8 cellular contexts compared by ENCODE assay signal in the genomic region with DNA sequence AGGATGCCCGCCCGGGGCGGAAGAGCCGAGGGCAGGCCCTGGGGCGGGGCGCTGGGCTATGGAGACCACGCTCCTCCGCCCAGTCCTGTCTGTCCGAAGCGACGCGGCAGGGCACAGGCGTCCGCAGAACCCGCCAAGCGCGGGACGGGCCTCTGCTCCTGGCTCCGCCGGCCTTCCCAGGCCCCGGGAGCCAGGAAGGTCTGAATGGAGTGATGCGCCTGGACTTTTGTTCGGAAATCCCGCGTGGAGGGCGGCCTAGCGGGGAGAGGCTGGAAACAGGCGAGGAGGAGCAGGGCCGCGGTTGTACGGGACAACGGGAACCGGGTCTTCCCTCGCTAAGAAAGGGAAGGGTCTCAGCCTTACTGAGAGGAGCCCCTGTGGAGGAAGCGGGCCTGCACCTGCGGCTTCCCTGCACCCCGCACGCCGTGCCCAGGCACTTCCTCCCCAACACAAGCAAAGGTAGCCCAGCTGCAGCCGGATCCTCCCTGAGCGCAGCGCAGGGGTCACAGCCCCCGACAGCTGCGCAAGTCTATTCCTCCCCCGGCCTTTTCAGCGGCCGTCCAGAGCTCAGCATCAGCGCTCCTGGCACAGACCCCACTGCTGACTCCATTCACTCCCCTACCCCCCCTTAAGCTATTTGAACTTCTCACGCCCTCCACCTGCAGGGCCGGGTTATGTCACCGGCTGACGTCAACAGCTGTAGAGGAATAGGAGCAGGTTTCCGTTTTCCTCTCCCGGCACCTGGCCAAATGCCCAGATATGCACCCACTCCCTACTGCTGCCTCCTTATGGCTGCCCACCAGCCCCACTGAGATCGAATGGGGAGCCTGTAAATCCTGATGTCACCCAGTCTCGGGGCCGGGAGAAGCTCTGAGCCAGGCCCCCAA.
DNase-seq lines count a peak whose midpoint lies in the region; ATAC-seq and TF ChIP-seq lines count a peak whose summit lies in the region.

No MANE protein-coding gene starts in this region.

- no peaks in the 10 kb centered on the region for H3K9me3 ChIP-seq in SJCRH30 (replicated peaks)

- no peak overlapping the region for H3K4me3 ChIP-seq in SJCRH30
- H3K4me3 ChIP-seq in fibroblast of mammary gland (ENCODE audit: control insufficient read depth, low read depth, low read length), result no peak overlapping the region

- in situ Hi-C loops in GM13977 (cut with MboI; ENCODE audit: low pct_unique_long_range_greater_than_20kb, low sequenced_read_pairs, unreplicated experiment), result no loop called here

- peak; percentile 41 for ATAC-seq in omental fat pad (ENCODE audit: low FRiP score)

- DNase-seq in Daoy (ENCODE audit: low read depth) (peak; percentile 42), SJCRH30 (peak; percentile 17 to 40), fibroblast of mammary gland (ENCODE audit: low read depth) (peak; percentile 15), omental fat pad (ENCODE audit: low spot score) (no peak), GM13977 (ENCODE audit: low spot score) (no peak), EL (no peak), NCI-H1048 (lab: John Stamatoyannopoulos, UW) (no peak), HCEC 1CT (no peak)

- TF ChIP-seq CTCF in fibroblast of mammary gland (conservative IDR thresholded peaks at IDR 0.05; ENCODE audit: control insufficient read depth, insufficient read depth, low read depth, low read length) (no peak), omental fat pad (IDR thresholded peaks at IDR 0.05) (no peak), GM13977 (IDR thresholded peaks at IDR 0.05; ENCODE audit: extremely low read depth, insufficient read depth, missing control alignments) (no peak)

- H3K36me3 ChIP-seq in SJCRH30, result no peaks in the 10 kb centered on the region

- no peaks in the 10 kb centered on the region for H3K27me3 ChIP-seq in SJCRH30

- no peak overlapping the region for H3K27ac ChIP-seq in SJCRH30

- no peaks in the 10 kb centered on the region for H3K4me1 ChIP-seq in SJCRH30

Comparison
In these comparisons a context has a peak if more than half of its experiments do, and no peak if none do; other contexts are left out.
1. DNase-seq: peak in Daoy (single experiment), SJCRH30 (2 of 2) and fibroblast of mammary gland (single experiment); none in omental fat pad (single experiment), GM13977 (single experiment), EL (single experiment), NCI-H1048 (single experiment) and HCEC 1CT (single experiment).